Comparison of ENCODE assay signal across 8 cellular contexts in the genomic region with DNA sequence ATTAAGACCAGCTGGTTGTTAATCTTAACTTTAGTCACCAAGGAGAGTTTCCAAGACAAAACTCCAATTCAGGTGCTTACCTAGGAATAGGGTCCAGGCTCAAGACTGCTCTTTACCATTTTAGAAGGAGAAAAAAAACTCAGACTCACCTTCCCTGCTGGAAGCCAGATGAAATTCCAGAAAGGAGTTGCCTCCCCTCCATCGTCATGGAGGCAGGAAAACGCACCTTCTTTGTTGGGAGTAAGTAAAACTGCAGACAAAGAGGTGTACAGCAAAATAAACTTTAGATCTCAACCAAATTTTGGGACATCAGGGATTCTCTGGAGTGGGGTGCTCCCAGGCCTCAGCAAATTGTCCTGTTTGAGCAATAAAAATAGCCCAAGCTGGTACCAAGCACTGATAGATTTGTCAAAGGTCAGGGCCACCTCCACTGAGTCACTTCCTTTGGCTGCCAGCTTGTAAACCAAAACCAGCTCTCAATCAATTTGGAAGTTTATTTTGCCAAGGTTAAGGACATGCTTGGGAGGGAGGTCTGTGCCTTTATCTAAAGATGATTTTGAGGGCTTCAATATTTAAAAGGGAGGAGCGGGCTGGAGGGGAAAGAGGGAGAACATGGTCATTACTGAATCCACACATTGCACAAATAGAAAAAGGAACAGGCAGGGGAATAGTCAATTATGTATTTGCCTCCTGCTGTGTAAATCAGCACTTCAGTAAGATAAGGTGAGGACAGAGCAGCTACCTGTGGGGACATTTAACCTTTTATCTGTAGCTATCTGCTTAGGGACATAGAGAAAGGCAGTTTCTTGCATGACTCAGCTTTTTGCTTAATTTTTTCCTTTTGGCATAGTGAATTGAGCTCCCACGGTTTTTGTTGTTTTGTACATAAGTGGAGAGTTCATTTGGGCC. TPM values are rescaled to one million over a fixed set of nuclear protein-coding genes. Genes with fewer than 3 reads are reported as not detected.
DNase-seq lines count a peak whose midpoint lies in the region; ATAC-seq, FAIRE-seq and TF ChIP-seq lines count a peak whose summit lies in the region.

No MANE protein-coding gene starts in this region.

- dilution Hi-C loops in keratinocyte (cut with MboI; ENCODE audit: extremely low pct_ligation_motif_present, low sequenced_read_pairs), result no loop called here

- in situ Hi-C loops in KBM-7 (cut with MboI; ENCODE audit: low pct_unique_long_range_greater_than_20kb, low sequenced_read_pairs), result no loop called here

- H3K9me3 Mint-ChIP-seq in activated naive CD8-positive, alpha-beta T cell treated with anti-CD3 and anti-CD28 coated beads, Interleukin-2, amount 50 U/mL, for 24 hours, result no peaks in the 10 kb centered on the region

- H3K27me3 Mint-ChIP-seq in activated naive CD8-positive, alpha-beta T cell treated with anti-CD3 and anti-CD28 coated beads, Interleukin-2, amount 50 U/mL, for 24 hours, result peaks cover 6% of the 10 kb centered on the region

- no peak overlapping the region for H2AFZ ChIP-seq in keratinocyte (ENCODE audit: control insufficient read depth, low read length)

- no peaks in the 10 kb centered on the region for H3K9me1 ChIP-seq in keratinocyte (ENCODE audit: control insufficient read depth, extremely low read depth, insufficient read depth, low read length)

- peak overlapping the region; percentile 83 for H3K4me3 Mint-ChIP-seq in activated naive CD8-positive, alpha-beta T cell treated with anti-CD3 and anti-CD28 coated beads, Interleukin-2, amount 50 U/mL, for 24 hours

- peak overlapping the region; percentile 88 for H3K27ac Mint-ChIP-seq in activated naive CD8-positive, alpha-beta T cell treated with anti-CD3 and anti-CD28 coated beads, Interleukin-2, amount 50 U/mL, for 24 hours

- H3K4me3 ChIP-seq in keratinocyte (ENCODE audit: control insufficient read depth in 2 of 3, extremely low read depth in 1 of 3, insufficient read depth in 2 of 3, low read depth in 1 of 3, low read length in 3 of 3), result no peak overlapping the region
- H3K4me3 ChIP-seq in suprapubic skin, result peak overlapping the region; percentile 68

- no peak for TF ChIP-seq CTCF in C4-2B (conservative IDR thresholded peaks at IDR 0.05)
- no peak for TF ChIP-seq CTCF in keratinocyte (optimal IDR thresholded peaks at IDR 0.05 in 1 of 3, IDR thresholded peaks at IDR 0.05 in 1 of 3, conservative IDR thresholded peaks at IDR 0.05 in 1 of 3; ENCODE audit: extremely low read depth in 1 of 3, insufficient read depth in 2 of 3, low read length in 3 of 3)
- no peak for TF ChIP-seq CTCF in suprapubic skin (IDR thresholded peaks at IDR 0.05)

- peak overlapping the region; percentile 85 for H3K9ac ChIP-seq in keratinocyte (ENCODE audit: control insufficient read depth, extremely low read depth, insufficient read depth, low read length)

- peak overlapping the region; percentile 88; the same call in 1 of the 2 replicates for H3K27ac ChIP-seq in C4-2B
- peak overlapping the region; percentile 79 for H3K27ac ChIP-seq in keratinocyte (ENCODE audit: control insufficient read depth, insufficient read depth, low read length)
- peak overlapping the region; percentile 97 for H3K27ac ChIP-seq in suprapubic skin

- peaks cover 51% of the 10 kb centered on the region for H3K4me1 ChIP-seq in keratinocyte (ENCODE audit: control insufficient read depth, extremely low read depth, insufficient read depth, low read length)
- H3K4me1 ChIP-seq in suprapubic skin, result peaks cover 69% of the 10 kb centered on the region

- H3K27me3 ChIP-seq in keratinocyte (ENCODE audit: control insufficient read depth, extremely low read depth, insufficient read depth, low read length) (no peaks in the 10 kb centered on the region), suprapubic skin (no peaks in the 10 kb centered on the region)

- peak; percentile 20 for DNase-seq in KBM-7
- DNase-seq in activated naive CD8-positive, alpha-beta T cell treated with anti-CD3 and anti-CD28 coated beads, Interleukin-2, amount 50 U/mL, for 24 hours, result peak; percentile 15
- no peak for DNase-seq in keratinocyte (ENCODE audit: low read depth, low spot score)
- DNase-seq in suprapubic skin (ENCODE audit: low spot score in 2 of 2), result no peak
- no peak for DNase-seq in AML-193 (lab: John Stamatoyannopoulos, UW)
- DNase-seq in activated gamma-delta T cell treated with Interleukin-2 at 50 U/mL for 16 hours, result no peak
- no peak for DNase-seq in GF-D8 (lab: John Stamatoyannopoulos, UW)

- H3K9me3 ChIP-seq in keratinocyte (ENCODE audit: control insufficient read depth, low read depth, low read length) (no peaks in the 10 kb centered on the region), suprapubic skin (no peaks in the 10 kb centered on the region)

- peak; percentile 41 for FAIRE-seq in keratinocyte (lab: Jason Lieb, UNC)

- 69% methylated on average over 4 of the region's 4 CpGs for WGBS in suprapubic skin

- no peaks in the 10 kb centered on the region for H3K36me3 Mint-ChIP-seq in activated naive CD8-positive, alpha-beta T cell treated with anti-CD3 and anti-CD28 coated beads, Interleukin-2, amount 50 U/mL, for 24 hours (ENCODE audit: low read depth)

- no peaks in the 10 kb centered on the region for H3K36me3 ChIP-seq in keratinocyte (ENCODE audit: control insufficient read depth in 2 of 2, extremely low read depth in 1 of 2, insufficient read depth in 2 of 2, low read length in 2 of 2)
- H3K36me3 ChIP-seq in suprapubic skin, result no peaks in the 10 kb centered on the region

- peak overlapping the region; percentile 95 for H3K4me2 ChIP-seq in keratinocyte (ENCODE audit: control insufficient read depth, extremely low read depth, insufficient read depth, low read depth, low read length)

- ATAC-seq in activated naive CD8-positive, alpha-beta T cell treated with anti-CD3 and anti-CD28 coated beads, Interleukin-2, amount 50 U/mL, for 24 hours, result no peak

- no peaks in the 10 kb centered on the region for H4K20me1 ChIP-seq in keratinocyte (ENCODE audit: control insufficient read depth, extremely low read depth, insufficient read depth, low read length)

- no peak for TF ChIP-seq POLR2A in suprapubic skin (IDR thresholded peaks at IDR 0.05)

- H3K79me2 ChIP-seq in keratinocyte (ENCODE audit: control insufficient read depth, insufficient read depth, low read length), result peaks cover 12% of the 10 kb centered on the region

- H3K4me1 Mint-ChIP-seq in activated naive CD8-positive, alpha-beta T cell treated with anti-CD3 and anti-CD28 coated beads, Interleukin-2, amount 50 U/mL, for 24 hours, result peaks cover 40% of the 10 kb centered on the region

- no peak for TF ChIP-seq EP300 in suprapubic skin (IDR thresholded peaks at IDR 0.05)

RNA-seq across cellular contexts. Expression of gene ALDH3A2, which starts 1.5 kb away (rescaled TPM):
- 45.5 to 77.6 TPM (median 62.2 TPM) in 3 replicates for polyA plus RNA-seq in keratinocyte
- polyA plus RNA-seq in keratinocyte (2011; ENCODE audit: low read depth), result 36.4 TPM
- 31.0 and 54.5 TPM in 2 replicates for polyA plus RNA-seq in keratinocyte (2011; cell fraction: cytosol; rRNA removed)
- 51.2 and 66.7 TPM in 2 replicates for polyA plus RNA-seq in keratinocyte (2011; cell fraction: nucleus; rRNA removed)
- 36.9 and 68.5 TPM in 2 replicates for polyA plus RNA-seq in keratinocyte (2012; ENCODE audit: low replicate concordance)
- polyA minus RNA-seq in keratinocyte, result 12.6 to 68.1 TPM (median 61.2 TPM) in 3 replicates
- polyA minus RNA-seq in keratinocyte (2011; cell fraction: cytosol; rRNA and poly(A)+ RNA removed), result 46.8 TPM
- polyA minus RNA-seq in keratinocyte (2011; cell fraction: nucleus; rRNA and poly(A)+ RNA removed), result 30.6 and 42.8 TPM in 2 replicates
- total RNA-seq in suprapubic skin, result 1,000 to 10,000 TPM in 1 of 4 donors, 100 to 1,000 TPM in 3; 493 to 1,000 (median 626) TPM

Comparison
In these comparisons a context has a peak if more than half of its experiments do, and no peak if none do; other contexts are left out.
1. DNase-seq: peak in KBM-7 (single experiment) and activated naive CD8-positive, alpha-beta T cell treated with anti-CD3 and anti-CD28 coated beads, Interleukin-2, amount 50 U/mL, for 24 hours (single experiment); none in keratinocyte (single experiment), suprapubic skin (0 of 2), AML-193 (0 of 2), activated gamma-delta T cell treated with Interleukin-2 at 50 U/mL for 16 hours (single experiment) and GF-D8 (single experiment).
2. Peak in every context shown above with its lines, with median percentiles within 50 percentile points of each other: H3K27ac ChIP-seq.